Comparison of ENCODE assay signal across 17 cellular contexts in genomic region chr18:53458266-53458665, GRCh38.
DNase-seq lines count a peak whose midpoint lies in the region; ATAC-seq and TF ChIP-seq lines count a peak whose summit lies in the region.
"Had no signal": no experiment of that assay in that cellular context is flagged by ENCODE, and none has a peak within 500 bp of the region (broad histone marks: within the 10 kb centered on the region; RNA-seq: fewer than 3 reads in every experiment).

No MANE protein-coding gene starts in this region.

- peaks cover 7% of the 10 kb centered on the region for H3K9me3 Mint-ChIP-seq in MCF 10A (ENCODE audit: unreplicated experiment)
- H3K9me3 Mint-ChIP-seq in GM23338, result peaks cover 3% of the 10 kb centered on the region; the same call in 1 of the 3 replicates
- H3K9me3 Mint-ChIP-seq in glutamatergic neuron (ENCODE audit: unreplicated experiment), result peaks cover 5% of the 10 kb centered on the region

- H3K4me3 ChIP-seq in mammary epithelial cell (replicated peaks in 1 of 3; ENCODE audit: insufficient read depth in 1 of 3, low read depth in 2 of 3, low read length in 3 of 3), result no peak overlapping the region
- no peak overlapping the region for H3K4me3 ChIP-seq in GM23338
- no peak overlapping the region for H3K4me3 ChIP-seq in adipocyte (ENCODE audit: low read length)
- H3K4me3 ChIP-seq in transverse colon, result no peak overlapping the region

- TF ChIP-seq CTCF in MCF 10A (IDR thresholded peaks at IDR 0.05; ENCODE audit: unreplicated experiment) (no peak), mammary epithelial cell (conservative IDR thresholded peaks at IDR 0.05 in 1 of 2, IDR thresholded peaks at IDR 0.05 in 1 of 2; ENCODE audit: extremely low read depth in 1 of 2, insufficient read depth in 1 of 2, low read depth in 1 of 2, low read length in 2 of 2) (no peak), GM23338 (conservative IDR thresholded peaks at IDR 0.05; ENCODE audit: low read depth in 2 of 2) (no peak), glutamatergic neuron (IDR thresholded peaks at IDR 0.05; ENCODE audit: partially characterized antibody, unreplicated experiment) (no peak), transverse colon (IDR thresholded peaks at IDR 0.05) (no peak)

- no peaks in the 10 kb centered on the region for H3F3A ChIP-seq in GM23338 (replicated peaks; ENCODE audit: low read depth)

- in situ Hi-C loops in mammary epithelial cell (cut with MboI; ENCODE audit: low sequenced_read_pairs in 2 of 2), result no loop called here
- in situ Hi-C loops in transverse colon (cut with MboI; ENCODE audit: low pct_ligation_motif_present in 1 of 4, low pct_unique_long_range_greater_than_20kb in 1 of 4, low sequenced_read_pairs in 3 of 4), result no loop called here

- CTCF ChIA-PET in MCF 10A (lab: Yijun Ruan, JAX) (no interaction called here), mammary epithelial cell (lab: Charles Lee; ENCODE audit: low non-redundant PET) (no interaction called here)

- H3K79me2 ChIP-seq in mammary epithelial cell (ENCODE audit: insufficient read depth, low read length) (no peaks in the 10 kb centered on the region), GM23338 (replicated peaks; ENCODE audit: insufficient read depth) (no peaks in the 10 kb centered on the region)

- no peaks in the 10 kb centered on the region; the same call in 1 of the 2 replicates for H3K9me2 ChIP-seq in GM23338 (ENCODE audit: insufficient read depth)

- POLR2A ChIA-PET in MCF 10A (lab: Yijun Ruan, JAX), result no interaction called here

- BruUV-seq in MCF 10A (replicated peaks; lab: Mats Ljungman, UMichigan) (no TSS peak), mammary epithelial cell (replicated peaks; lab: Mats Ljungman, UMichigan) (no TSS peak)

- H3K9me3 ChIP-seq in mammary epithelial cell (replicated peaks; ENCODE audit: insufficient read depth, low read length) (no peaks in the 10 kb centered on the region), adipocyte (ENCODE audit: control insufficient read depth, low read length) (no peaks in the 10 kb centered on the region), transverse colon (no peaks in the 10 kb centered on the region)

- dilution Hi-C loops in mammary epithelial cell (cut with HindIII; ENCODE audit: low sequenced_read_pairs), result no loop called here

- H3K27me3 ChIP-seq in mammary epithelial cell (ENCODE audit: insufficient read depth, low read length), result no peaks in the 10 kb centered on the region
- no peaks in the 10 kb centered on the region for H3K27me3 ChIP-seq in GM23338 (ENCODE audit: insufficient read depth)
- H3K27me3 ChIP-seq in adipocyte (replicated peaks; ENCODE audit: control insufficient read depth, insufficient read depth, low read length), result no peaks in the 10 kb centered on the region
- no peaks in the 10 kb centered on the region for H3K27me3 ChIP-seq in transverse colon

- H3K9ac ChIP-seq in mammary epithelial cell (ENCODE audit: insufficient read depth, low read length) (no peak overlapping the region), adipocyte (ENCODE audit: low read length) (no peak overlapping the region)

- H3K4me2 ChIP-seq in mammary epithelial cell (ENCODE audit: insufficient read depth, low read depth, low read length), result no peak overlapping the region
- peak overlapping the region; percentile 13; the same call in 1 of the 2 replicates for H3K4me2 ChIP-seq in GM23338

- H3K4me1 ChIP-seq in mammary epithelial cell (ENCODE audit: insufficient read depth, low read length) (no peaks in the 10 kb centered on the region), GM23338 (ENCODE audit: insufficient read depth) (peaks cover 26% of the 10 kb centered on the region), adipocyte (ENCODE audit: control insufficient read depth, insufficient read depth, low read length) (peaks cover 18% of the 10 kb centered on the region), transverse colon (no peaks in the 10 kb centered on the region)

- H4K20me1 ChIP-seq in mammary epithelial cell (ENCODE audit: insufficient read depth, low read length), result no peaks in the 10 kb centered on the region
- no peaks in the 10 kb centered on the region for H4K20me1 ChIP-seq in GM23338 (replicated peaks; ENCODE audit: insufficient read depth)

- H3K36me3 Mint-ChIP-seq in MCF 10A (ENCODE audit: insufficient read depth, unreplicated experiment), result no peaks in the 10 kb centered on the region
- H3K36me3 Mint-ChIP-seq in GM23338 (ENCODE audit: low read depth), result peaks cover 6% of the 10 kb centered on the region; the same call in 2 of the 3 replicates
- H3K36me3 Mint-ChIP-seq in glutamatergic neuron (ENCODE audit: unreplicated experiment), result no peaks in the 10 kb centered on the region

- DNase-seq in MCF 10A (ENCODE audit: unreplicated experiment) (peak; percentile 9), mammary epithelial cell (no peak), GM23338 (ENCODE audit: low spot score) (no peak), adipocyte (ENCODE audit: low read depth) (peak; percentile 25), glutamatergic neuron (no peak), CD1c-positive myeloid dendritic cell (ENCODE audit: extremely low spot score) (no peak), DMS153 treated with DMSO at 0.1 percent for 48 hours (lab: John Stamatoyannopoulos, UW; ENCODE audit: unreplicated experiment) (no peak), transverse colon (no peak)
- DNase-seq: KG1, NCI-H187, NCI-H510A, SHP77 treated with DMSO at 0.1 percent for 48 hours, T-helper 1 cell had no signal

- no peak overlapping the region for H2AFZ ChIP-seq in mammary epithelial cell (ENCODE audit: low read depth, low read length)
- no peak overlapping the region for H2AFZ ChIP-seq in GM23338

- no peaks in the 10 kb centered on the region for H3K27me3 Mint-ChIP-seq in MCF 10A (ENCODE audit: insufficient read depth, unreplicated experiment)
- H3K27me3 Mint-ChIP-seq in GM23338 (ENCODE audit: insufficient read depth, low read depth, poor library complexity), result no peaks in the 10 kb centered on the region
- H3K27me3 Mint-ChIP-seq in glutamatergic neuron (ENCODE audit: unreplicated experiment), result peaks cover 3% of the 10 kb centered on the region

- H3K27ac Mint-ChIP-seq in MCF 10A (ENCODE audit: low read depth, unreplicated experiment), result no peak overlapping the region
- no peak overlapping the region for H3K27ac Mint-ChIP-seq in GM23338
- H3K27ac Mint-ChIP-seq in glutamatergic neuron (ENCODE audit: unreplicated experiment), result peak overlapping the region; percentile 93

- H3K4me1 Mint-ChIP-seq in MCF 10A (ENCODE audit: insufficient read depth, unreplicated experiment), result no peaks in the 10 kb centered on the region
- H3K4me1 Mint-ChIP-seq in GM23338, result peaks cover 30% of the 10 kb centered on the region
- H3K4me1 Mint-ChIP-seq in glutamatergic neuron (ENCODE audit: low read depth, unreplicated experiment), result peaks cover 32% of the 10 kb centered on the region

- H3K36me3 ChIP-seq in mammary epithelial cell (ENCODE audit: insufficient read depth, low read length), result no peaks in the 10 kb centered on the region
- H3K36me3 ChIP-seq in GM23338 (ENCODE audit: insufficient read depth), result no peaks in the 10 kb centered on the region
- H3K36me3 ChIP-seq in adipocyte (ENCODE audit: control insufficient read depth, insufficient read depth, low read length, severe bottlenecking), result no peaks in the 10 kb centered on the region
- H3K36me3 ChIP-seq in transverse colon, result no peaks in the 10 kb centered on the region

- intact Hi-C loops in MCF 10A (cut with micrococcal nuclease), result no loop called here
- intact Hi-C loops in mammary epithelial cell (cut with micrococcal nuclease), result no loop called here
- intact Hi-C loops in transverse colon (cut with DNase I; ENCODE audit: low total_unique reads), result no loop called here

- no peak overlapping the region for H3K27ac ChIP-seq in mammary epithelial cell (ENCODE audit: insufficient read depth, low read depth, low read length)
- H3K27ac ChIP-seq in GM23338 (ENCODE audit: low read depth), result peak overlapping the region; percentile 68; the same call in 1 of the 2 replicates
- no peak overlapping the region for H3K27ac ChIP-seq in transverse colon
- H3K27ac ChIP-seq: C4-2B had no signal

- TF ChIP-seq POLR2A in transverse colon (IDR thresholded peaks at IDR 0.05), result no peak

- no peak for TF ChIP-seq EP300 in transverse colon (IDR thresholded peaks at IDR 0.05; ENCODE audit: low read depth)

- no peak for ATAC-seq in GM23338
- ATAC-seq: HCT116, HepG2, SK-N-SH treated with all-trans-retinoic acid at 6 μM for 48 hours had no signal

- H3K4me3 Mint-ChIP-seq in MCF 10A (ENCODE audit: unreplicated experiment) (no peak overlapping the region), GM23338 (no peak overlapping the region), glutamatergic neuron (ENCODE audit: unreplicated experiment) (no peak overlapping the region)

TF ChIP-seq in GM23338, 12 proteins besides CTCF, POLR2A, EP300 and RAD21 (continues in another document):
- no peak for TF ChIP-seq ZNF114 (CRISPR knock-in tag; IDR thresholded peaks at IDR 0.05)
- TF ChIP-seq REST (IDR thresholded peaks at IDR 0.05; ENCODE audit: unreplicated experiment), result no peak
- TF ChIP-seq POLR2AphosphoS5 (IDR thresholded peaks at IDR 0.05; ENCODE audit: low read depth), result no peak

Comparison
In these comparisons a context has a peak if more than half of its experiments do, and no peak if none do; other contexts are left out.
1. DNase-seq: peak in MCF 10A (single experiment) and adipocyte (single experiment); none in mammary epithelial cell (single experiment), GM23338 (single experiment), glutamatergic neuron (single experiment), CD1c-positive myeloid dendritic cell (single experiment), DMS153 treated with DMSO at 0.1 percent for 48 hours (single experiment) and transverse colon (single experiment).